8 cellular contexts compared by ENCODE assay signal in genomic region chr6:7052441-7052936, GRCh38. TPM values are rescaled to one million over a fixed set of nuclear protein-coding genes. Genes with fewer than 3 reads are reported as not detected.
DNase-seq lines count a peak whose midpoint lies in the region; ATAC-seq and TF ChIP-seq lines count a peak whose summit lies in the region.

No MANE protein-coding gene starts in this region.

- peak overlapping the region; percentile 53 for H3K4me3 Mint-ChIP-seq in activated CD8-positive, alpha-beta T cell treated with anti-CD3 and anti-CD28 coated beads for 36 hours
- H3K4me3 Mint-ChIP-seq in naive B cell = peak overlapping the region; percentile 72 to 91 (median 84)

- no peak for TF ChIP-seq POLR2A in uterus (IDR thresholded peaks at IDR 0.05)

- no peak overlapping the region for H3K27ac Mint-ChIP-seq in activated CD8-positive, alpha-beta T cell treated with anti-CD3 and anti-CD28 coated beads for 36 hours
- H3K27ac Mint-ChIP-seq in naive B cell = peak overlapping the region in 1 of 6 donors; percentile 68

- H3K27ac ChIP-seq in HL-60 (replicated peaks) = peak overlapping the region; percentile 97
- peak overlapping the region; percentile 10 to 34 for H3K27ac ChIP-seq in uterus

- H3K9me3 ChIP-seq in uterus = no peaks in the 10 kb centered on the region

- H3K27me3 Mint-ChIP-seq in activated CD8-positive, alpha-beta T cell treated with anti-CD3 and anti-CD28 coated beads for 36 hours = peaks cover 5% of the 10 kb centered on the region
- no peaks in the 10 kb centered on the region for H3K27me3 Mint-ChIP-seq in naive B cell

- H3K4me1 Mint-ChIP-seq in activated CD8-positive, alpha-beta T cell treated with anti-CD3 and anti-CD28 coated beads for 36 hours (ENCODE audit: low read depth) = peaks cover 21% of the 10 kb centered on the region
- peaks cover 11 to 20% (median 15%) of the 10 kb centered on the region in 3 donors for H3K4me1 Mint-ChIP-seq in naive B cell

- H3K27me3 ChIP-seq in HL-60 (ENCODE audit: insufficient read depth, poor library complexity, severe bottlenecking) = no peaks in the 10 kb centered on the region
- no peaks in the 10 kb centered on the region for H3K27me3 ChIP-seq in uterus

- no peak for ATAC-seq in activated CD8-positive, alpha-beta T cell treated with anti-CD3 and anti-CD28 coated beads for 36 hours
- ATAC-seq in naive B cell (ENCODE audit: low read depth in 2 of 2) = peak; percentile 2 to 7

- POLR2A ChIA-PET in activated CD8-positive, alpha-beta T cell treated with anti-CD3 and anti-CD28 coated beads for 36 hours (lab: Charles Lee) = interaction anchor here (1.1 kb wide), 1 partner anchor 9 kb away, joined by 4 read pairs; no protein-coding TSS in a partner anchor

- TF ChIP-seq CTCF in HL-60 (IDR thresholded peaks at IDR 0.05; ENCODE audit: insufficient read depth, low read length) (no peak), uterus (IDR thresholded peaks at IDR 0.05) (no peak)
- TF ChIP-seq CTCF in activated CD8-positive, alpha-beta T cell treated with anti-CD3 and anti-CD28 coated beads for 36 hours (IDR thresholded peaks at IDR 0.05) = no peak

- peak overlapping the region; percentile 61 for H3K4me3 ChIP-seq in HL-60 (replicated peaks; ENCODE audit: insufficient read depth, low read length)
- peak overlapping the region; percentile 27 to 43 for H3K4me3 ChIP-seq in uterus

- intact Hi-C loops in activated CD8-positive, alpha-beta T cell treated with anti-CD3 and anti-CD28 coated beads for 36 hours (cut with micrococcal nuclease) = no loop called here
- intact Hi-C loops in uterus (cut with DNase I; ENCODE audit: low total_unique reads) = no loop called here

- H3K36me3 Mint-ChIP-seq in activated CD8-positive, alpha-beta T cell treated with anti-CD3 and anti-CD28 coated beads for 36 hours (ENCODE audit: low read depth) = no peaks in the 10 kb centered on the region
- no peaks in the 10 kb centered on the region for H3K36me3 Mint-ChIP-seq in naive B cell

- no peaks in the 10 kb centered on the region for H3K9me3 Mint-ChIP-seq in activated CD8-positive, alpha-beta T cell treated with anti-CD3 and anti-CD28 coated beads for 36 hours
- no peaks in the 10 kb centered on the region for H3K9me3 Mint-ChIP-seq in naive B cell

- H3K36me3 ChIP-seq in uterus = no peaks in the 10 kb centered on the region

- H3K4me1 ChIP-seq in uterus = no peaks in the 10 kb centered on the region

- peak; percentile 55 for DNase-seq in COR-L47 (lab: John Stamatoyannopoulos, UW)
- DNase-seq in HL-60 (ENCODE audit: low read depth in 1 of 2, low spot score in 1 of 2) = peak; percentile 53 to 63
- peak; percentile 13 for DNase-seq in activated CD8-positive, alpha-beta T cell treated with anti-CD3 and anti-CD28 coated beads for 36 hours
- peak; percentile 38 for DNase-seq in fibroblast of the conjunctiva (ENCODE audit: low read depth)
- DNase-seq in naive B cell = no peak
- peak; percentile 60 to 78 for DNase-seq in uterus
- no peak for DNase-seq in middle frontal gyrus (ENCODE audit: extremely low spot score, low spot score)
- no peak for DNase-seq in activated gamma-delta T cell treated with Interleukin-2 at 50 U/mL for 16 hours

- CTCF ChIA-PET in activated CD8-positive, alpha-beta T cell treated with anti-CD3 and anti-CD28 coated beads for 36 hours (lab: Charles Lee) = interaction anchor here (0.8 kb wide), 1 partner anchor 34 kb away, joined by 3 read pairs; no protein-coding TSS in a partner anchor

RNA-seq across cellular contexts. Expression of gene RREB1, which starts 55.3 kb away (rescaled TPM):
- 10 to 100 TPM; 18.7 to 19.7 TPM for total RNA-seq in activated CD8-positive, alpha-beta T cell treated with anti-CD3 and anti-CD28 coated beads for 36 hours
- 1 to 10 TPM; 1.5 to 9.9 (median 5.2) TPM for polyA plus RNA-seq in naive B cell (ENCODE audit: low read depth in 6 of 6)
- total RNA-seq in uterus = 10 to 100 TPM; 15.1 to 65.9 (median 22.7) TPM

Comparison
In these comparisons a context has a peak if more than half of its experiments do, and no peak if none do; other contexts are left out.
1. DNase-seq: peak in COR-L47 (single experiment), HL-60 (2 of 2), activated CD8-positive, alpha-beta T cell treated with anti-CD3 and anti-CD28 coated beads for 36 hours (single experiment), fibroblast of the conjunctiva (single experiment) and uterus (2 of 2); none in naive B cell (single experiment), middle frontal gyrus (single experiment) and activated gamma-delta T cell treated with Interleukin-2 at 50 U/mL for 16 hours (single experiment).